ENCODE assay signal across 1 cellular context in genomic region chr3:133548090-133548489, GRCh38.
TF ChIP-seq lines count a peak whose summit lies in the region.

No MANE protein-coding gene starts in this region.

TF ChIP-seq in A549, 52 proteins besides CTCF, POLR2A, EP300 and RAD21 (continued from another document):
- TF ChIP-seq TFCP2L1 (CRISPR knock-in tag; IDR thresholded peaks at IDR 0.05) (no peak), RARB (CRISPR knock-in tag; IDR thresholded peaks at IDR 0.05) (no peak), CEBPB (IDR thresholded peaks at IDR 0.05) (no peak)
